24 cellular contexts compared by ENCODE assay signal in the genomic region with DNA sequence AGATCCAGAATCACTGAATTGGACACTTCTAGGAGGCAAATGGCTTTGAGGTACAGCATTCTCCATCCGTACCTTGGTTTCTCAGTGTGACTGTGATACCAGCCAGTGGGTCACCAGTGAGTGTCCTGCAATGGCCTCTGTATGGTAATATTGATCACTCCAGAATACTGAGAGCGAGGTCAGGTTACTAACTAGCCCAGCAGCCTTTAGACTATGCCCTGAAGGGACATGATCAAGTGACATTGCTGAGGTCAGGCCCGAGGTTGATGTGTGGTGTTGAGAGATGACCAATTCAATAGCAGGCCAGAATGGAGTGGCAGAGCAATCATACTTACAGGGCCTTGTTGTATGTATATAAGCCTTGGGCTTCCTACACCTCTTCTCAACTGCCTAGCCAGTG.
A peak's percentile ranks its signal among the peaks of the same experiment; 100 is the strongest.
DNase-seq lines count a peak whose midpoint lies in the region; ATAC-seq, FAIRE-seq and TF ChIP-seq lines count a peak whose summit lies in the region.
"Had no signal": no experiment of that assay in that cellular context is flagged by ENCODE, and none has a peak within 500 bp of the region (broad histone marks: within the 10 kb centered on the region; RNA-seq: fewer than 3 reads in every experiment).

No MANE protein-coding gene starts in this region.

- intact Hi-C loops in HepG2 (cut with micrococcal nuclease; ENCODE audit: unreplicated experiment): no loop called here
- intact Hi-C loops in right lobe of liver (cut with DNase I): no loop called here

- H3K4me3 Mint-ChIP-seq in nephron progenitor cell: no peak overlapping the region
- H3K4me3 Mint-ChIP-seq: CD14-positive monocyte; CD4-positive, alpha-beta T cell; CD8-positive, alpha-beta T cell had no signal

- in situ Hi-C loops in HepG2 (cut with HindIII; ENCODE audit: extremely low pct_ligation_motif_present, low pct_unique_long_range_greater_than_20kb): no loop called here

- H2AFZ ChIP-seq in HepG2 (ENCODE audit: low read length): no peak overlapping the region

- TF ChIP-seq CTCF in liver (IDR thresholded peaks at IDR 0.05; ENCODE audit: low read depth, low read length, missing input control) (no peak), HepG2 (CRISPR knock-in tag; IDR thresholded peaks at IDR 0.05) (no peak), right lobe of liver (IDR thresholded peaks at IDR 0.05) (no peak), nephron progenitor cell (IDR thresholded peaks at IDR 0.05) (no peak)

- CTCF ChIA-PET in HepG2 (lab: Yijun Ruan, JAX; ENCODE audit: low intra/inter-chr PET ratio, low total read pairs): interaction anchor here (1.0 to 1.6 kb wide), 2 partner anchors 339 to 474 kb away, joined by 3 to 6 read pairs; no protein-coding TSS in a partner anchor

- H3K36me3 ChIP-seq in liver (ENCODE audit: control insufficient read depth in 4 of 4, insufficient read depth in 3 of 4, low read depth in 1 of 4, low read length in 3 of 4): no peaks in the 10 kb centered on the region
- H3K36me3 ChIP-seq in HepG2 (replicated peaks in 1 of 2; ENCODE audit: control insufficient read depth in 1 of 2, insufficient read depth in 2 of 2, low read length in 2 of 2): no peaks in the 10 kb centered on the region
- H3K36me3 ChIP-seq in right lobe of liver: no peaks in the 10 kb centered on the region
- H3K36me3 ChIP-seq: BE2C, BLaER1 had no signal

- TF ChIP-seq POLR2A in HepG2 (IDR thresholded peaks at IDR 0.05; ENCODE audit: insufficient read depth in 1 of 2, low read depth in 2 of 2, low read length in 2 of 2) (no peak), right lobe of liver (IDR thresholded peaks at IDR 0.05) (no peak)

- no TSS peak for BruUV-seq in HepG2 (replicated peaks; lab: Mats Ljungman, UMichigan)

- H3K27ac ChIP-seq in liver (ENCODE audit: low read depth in 1 of 2, low read length in 2 of 2): no peak overlapping the region
- H3K27ac ChIP-seq in HepG2 (ENCODE audit: extremely low read length, insufficient read depth, low read length): no peak overlapping the region
- H3K27ac ChIP-seq in right lobe of liver: no peak overlapping the region
- H3K27ac ChIP-seq: 22Rv1, A549, BLaER1 had no signal

- 43% methylated on average over 3 of the region's 3 CpGs for WGBS in liver
- 10% methylated on average over 3 of the region's 3 CpGs for WGBS in HepG2 (ENCODE audit: low lambda C conversion rate)
- 14% methylated on average over 1 of the region's 3 CpGs for WGBS in right lobe of liver (ENCODE audit: insufficient coverage, low coverage, low lambda C conversion rate, missing lambda C conversion rate)

- H3K27me3 ChIP-seq in liver (ENCODE audit: control insufficient read depth in 4 of 4, insufficient read depth in 4 of 4, low read length in 3 of 4) (no peaks in the 10 kb centered on the region), HepG2 (ENCODE audit: control insufficient read depth in 1 of 2, insufficient read depth in 2 of 2, low read length in 2 of 2) (no peaks in the 10 kb centered on the region), right lobe of liver (no peaks in the 10 kb centered on the region)
- H3K27me3 ChIP-seq: BE2C, BLaER1 had no signal

- no peak overlapping the region for H3K4me3 ChIP-seq in liver (ENCODE audit: low read depth in 1 of 3, low read length in 3 of 3)
- no peak overlapping the region for H3K4me3 ChIP-seq in HepG2 (replicated peaks in 1 of 3; ENCODE audit: insufficient read depth in 1 of 3, low read depth in 2 of 3, low read length in 3 of 3)
- H3K4me3 ChIP-seq in right lobe of liver: no peak overlapping the region
- H3K4me3 ChIP-seq: A549, BLaER1 had no signal

- DNase-seq in HepG2 (ENCODE audit: low spot score): no peak
- peak in 1 of 3 donors; percentile 22 for DNase-seq in right lobe of liver
- DNase-seq in nephron progenitor cell: peak; percentile 1
- DNase-seq in stimulated activated CD4-positive, alpha-beta T cell treated with anti-CD3 and anti-CD28 coated beads, Interleukin-2, amount 100 ng/mL, for 24 hours: no peak
- no peak for DNase-seq in CD1c-positive myeloid dendritic cell (ENCODE audit: extremely low spot score)
- no peak for DNase-seq in activated CD4-positive, alpha-beta T cell treated with anti-CD3 and anti-CD28 coated beads for 4 hours
- DNase-seq: AML-193; BE2C; C1 segment of cervical spinal cord; Caco-2; Calu3; CD4-positive, alpha-beta T cell; CD8-positive, alpha-beta T cell; DMS79 treated with DMSO at 0.1 percent for 48 hours; GF-D8 had no signal

- H3K9me3 Mint-ChIP-seq in nephron progenitor cell: peaks cover 5% of the 10 kb centered on the region

- H3K4me1 ChIP-seq in liver (ENCODE audit: control insufficient read depth in 4 of 4, insufficient read depth in 4 of 4, low read length in 3 of 4) (peaks cover 0 to 4% (median 0%) of the 10 kb centered on the region in 4 donors), HepG2 (ENCODE audit: insufficient read depth, low read length) (no peaks in the 10 kb centered on the region), right lobe of liver (no peaks in the 10 kb centered on the region)
- H3K4me1 ChIP-seq: A549, BE2C, Caco-2 had no signal

- H3K9me3 ChIP-seq in liver (ENCODE audit: control insufficient read depth in 4 of 4, low read length in 3 of 4) (no peaks in the 10 kb centered on the region), HepG2 (ENCODE audit: low read length) (no peaks in the 10 kb centered on the region), right lobe of liver (no peaks in the 10 kb centered on the region)
- H3K9me3 ChIP-seq: A549, BE2C, BLaER1, Caco-2 had no signal

- no peak overlapping the region for H3K27ac Mint-ChIP-seq in nephron progenitor cell
- H3K27ac Mint-ChIP-seq: CD14-positive monocyte; CD4-positive, alpha-beta T cell; CD8-positive, alpha-beta T cell had no signal

- H3K9ac ChIP-seq in liver (ENCODE audit: low read depth in 1 of 2, low read length in 2 of 2) (no peak overlapping the region), HepG2 (ENCODE audit: insufficient read depth, low read depth, low read length) (no peak overlapping the region)
- H3K9ac ChIP-seq: BLaER1 had no signal

- H3K36me3 Mint-ChIP-seq in nephron progenitor cell (ENCODE audit: low read depth): peaks cover 4% of the 10 kb centered on the region
- H3K36me3 Mint-ChIP-seq: CD14-positive monocyte; CD8-positive, alpha-beta T cell had no signal

- no peak for FAIRE-seq in HepG2 (lab: Jason Lieb, UNC)
- FAIRE-seq: A549, D721Med, G401.6, GM12891, GM19239 had no signal

- no peaks in the 10 kb centered on the region for H3K79me2 ChIP-seq in HepG2 (ENCODE audit: insufficient read depth, low read length)

- ATAC-seq in HepG2: no peak
- peak in 3 of 4 donors; percentile 31 to 68 (median 54) for ATAC-seq in right lobe of liver
- ATAC-seq: A549; CD8-positive, alpha-beta T cell had no signal

- POLR2A ChIA-PET in HepG2 (lab: Yijun Ruan, JAX): no interaction called here

- no peak for TF ChIP-seq EP300 in HepG2 (IDR thresholded peaks at IDR 0.05; ENCODE audit: low read depth in 2 of 2, low read length in 2 of 2)
- TF ChIP-seq EP300 in HepG2 (CRISPR knock-in tag; IDR thresholded peaks at IDR 0.05; ENCODE audit: borderline replicate concordance): no peak

- H3K4me2 ChIP-seq in HepG2 (ENCODE audit: low read depth, low read length): no peak overlapping the region
- H3K4me2 ChIP-seq: A549, BLaER1 had no signal

- no peaks in the 10 kb centered on the region for H3K4me1 Mint-ChIP-seq in nephron progenitor cell
- H3K4me1 Mint-ChIP-seq: CD14-positive monocyte had no signal

- no peaks in the 10 kb centered on the region for H3K27me3 Mint-ChIP-seq in nephron progenitor cell (ENCODE audit: low read depth, poor library complexity)
- H3K27me3 Mint-ChIP-seq: CD4-positive, alpha-beta T cell had no signal

- no peak for TF ChIP-seq RAD21 in liver (IDR thresholded peaks at IDR 0.05)
- no peak for TF ChIP-seq RAD21 in HepG2 (CRISPR knock-in tag; IDR thresholded peaks at IDR 0.05)

- no peaks in the 10 kb centered on the region; the same call in 1 of the 2 replicates for H4K20me1 ChIP-seq in HepG2 (ENCODE audit: insufficient read depth, low read length)
- H4K20me1 ChIP-seq: BLaER1 had no signal

TF ChIP-seq in liver, 16 proteins besides CTCF, POLR2A, EP300 and RAD21:
- TF ChIP-seq HNF4A (conservative IDR thresholded peaks at IDR 0.05) (peak; percentile 31 to 63), NR2F2 (IDR thresholded peaks at IDR 0.05) (no peak), RXRA (IDR thresholded peaks at IDR 0.05) (peak in 1 of 2 donors; percentile 42)

TF ChIP-seq in HepG2, 621 proteins besides CTCF, POLR2A, EP300 and RAD21 (continues in another document):
- TF ChIP-seq GLI4 (CRISPR knock-in tag; IDR thresholded peaks at IDR 0.05; ENCODE audit: borderline replicate concordance) (no peak), MED8 (CRISPR knock-in tag; IDR thresholded peaks at IDR 0.05; ENCODE audit: insufficient replicate concordance) (no peak), TBX2 (CRISPR knock-in tag; IDR thresholded peaks at IDR 0.05; ENCODE audit: borderline replicate concordance) (no peak), TCF7 (IDR thresholded peaks at IDR 0.05; ENCODE audit: low read depth) (no peak), PRMT3 (CRISPR knock-in tag; IDR thresholded peaks at IDR 0.05; ENCODE audit: borderline replicate concordance, low read depth) (no peak), PHB2 (IDR thresholded peaks at IDR 0.05; ENCODE audit: partially characterized antibody) (no peak), KMT2B (CRISPR knock-in tag; IDR thresholded peaks at IDR 0.05) (no peak)
- TF ChIP-seq, protein P1, sequence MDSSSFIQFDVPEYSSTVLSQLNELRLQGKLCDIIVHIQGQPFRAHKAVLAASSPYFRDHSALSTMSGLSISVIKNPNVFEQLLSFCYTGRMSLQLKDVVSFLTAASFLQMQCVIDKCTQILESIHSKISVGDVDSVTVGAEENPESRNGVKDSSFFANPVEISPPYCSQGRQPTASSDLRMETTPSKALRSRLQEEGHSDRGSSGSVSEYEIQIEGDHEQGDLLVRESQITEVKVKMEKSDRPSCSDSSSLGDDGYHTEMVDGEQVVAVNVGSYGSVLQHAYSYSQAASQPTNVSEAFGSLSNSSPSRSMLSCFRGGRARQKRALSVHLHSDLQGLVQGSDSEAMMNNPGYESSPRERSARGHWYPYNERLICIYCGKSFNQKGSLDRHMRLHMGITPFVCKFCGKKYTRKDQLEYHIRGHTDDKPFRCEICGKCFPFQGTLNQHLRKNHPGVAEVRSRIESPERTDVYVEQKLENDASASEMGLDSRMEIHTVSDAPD (CRISPR knock-in tag; IDR thresholded peaks at IDR 0.05): no peak
